ENCODE assay signal across 8 cellular contexts in the genomic region with DNA sequence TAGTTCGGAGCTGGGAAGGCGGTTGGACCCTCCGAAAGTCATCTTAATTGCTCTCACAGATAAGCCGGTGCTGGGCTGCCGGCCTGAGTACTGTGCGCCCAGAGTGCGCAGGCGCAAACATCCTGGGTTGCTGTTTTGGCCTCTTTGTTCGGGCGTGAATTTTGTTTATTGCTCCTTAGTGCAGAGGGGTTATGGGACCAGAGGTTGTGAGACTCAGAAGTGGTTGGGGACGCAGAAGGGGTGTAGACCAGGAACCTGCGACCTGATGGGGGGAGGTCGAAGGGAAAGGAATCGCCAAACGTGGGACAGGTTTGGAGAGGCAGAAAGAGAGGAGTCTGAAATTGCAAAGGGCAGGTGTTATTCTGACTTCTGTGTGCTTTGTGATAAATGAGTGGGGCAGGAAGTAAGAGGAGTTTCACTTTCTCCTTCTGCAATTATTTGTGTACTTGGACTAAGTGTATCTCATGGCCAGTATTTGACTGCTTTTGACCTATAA. TPM values are rescaled to one million over a fixed set of nuclear protein-coding genes. Genes with fewer than 3 reads are reported as not detected.
DNase-seq lines count a peak whose midpoint lies in the region; ATAC-seq, FAIRE-seq and TF ChIP-seq lines count a peak whose summit lies in the region.

No MANE protein-coding gene starts in this region.

- H3K4me1 ChIP-seq in breast epithelium: peaks cover 0 to 6% of the 10 kb centered on the region in 2 donors
- peaks cover 8% of the 10 kb centered on the region for H3K4me1 ChIP-seq in keratinocyte (ENCODE audit: control insufficient read depth, extremely low read depth, insufficient read depth, low read length)

- intact Hi-C loops in breast epithelium (cut with DNase I; ENCODE audit: low total_unique reads): no loop called here

- ATAC-seq in GM21723 (IDR thresholded peaks at IDR 0.05; ENCODE audit: unreplicated experiment): peak; percentile 55

- H3K36me3 ChIP-seq in breast epithelium (no peaks in the 10 kb centered on the region), keratinocyte (ENCODE audit: control insufficient read depth in 2 of 2, extremely low read depth in 1 of 2, insufficient read depth in 2 of 2, low read length in 2 of 2) (no peaks in the 10 kb centered on the region)

- dilution Hi-C loops in keratinocyte (cut with MboI; ENCODE audit: extremely low pct_ligation_motif_present, low sequenced_read_pairs): no loop called here

- H3K4me2 ChIP-seq in keratinocyte (ENCODE audit: control insufficient read depth, extremely low read depth, insufficient read depth, low read depth, low read length): peak overlapping the region; percentile 93

- H3K9me1 ChIP-seq in keratinocyte (ENCODE audit: control insufficient read depth, extremely low read depth, insufficient read depth, low read length): no peaks in the 10 kb centered on the region

- H3K9me3 ChIP-seq in breast epithelium: peaks cover 0 to 6% of the 10 kb centered on the region in 2 donors
- H3K9me3 ChIP-seq in keratinocyte (ENCODE audit: control insufficient read depth, low read depth, low read length): no peaks in the 10 kb centered on the region

- no peaks in the 10 kb centered on the region for H4K20me1 ChIP-seq in keratinocyte (ENCODE audit: control insufficient read depth, extremely low read depth, insufficient read depth, low read length)

- H3K27ac ChIP-seq in breast epithelium: peak overlapping the region; percentile 97
- H3K27ac ChIP-seq in keratinocyte (ENCODE audit: control insufficient read depth, insufficient read depth, low read length): peak overlapping the region; percentile 99

- TF ChIP-seq POLR2A in breast epithelium (IDR thresholded peaks at IDR 0.05): no peak

- peak overlapping the region; percentile 98 for H2AFZ ChIP-seq in keratinocyte (ENCODE audit: control insufficient read depth, low read length)

- no peak for FAIRE-seq in keratinocyte (lab: Jason Lieb, UNC)

- peak; percentile 94 for DNase-seq in ELR (ENCODE audit: low read depth)
- DNase-seq in Kasumi-1 (lab: John Stamatoyannopoulos, UW): peak; percentile 94 to 96
- peak; percentile 54 for DNase-seq in T follicular helper cell (ENCODE audit: low read depth)
- peak in 1 of 2 donors; percentile 68 for DNase-seq in breast epithelium (ENCODE audit: low spot score in 2 of 2)
- peak; percentile 75 for DNase-seq in keratinocyte (ENCODE audit: low read depth, low spot score)
- DNase-seq in stimulated activated CD4-positive, alpha-beta T cell treated with anti-CD3 and anti-CD28 coated beads, Interleukin-1b, Interleukin-23, amount 100 ng/mL, for 24 hours (ENCODE audit: low read depth in 4 of 4, low spot score in 1 of 4): peak; percentile 36 to 54 (median 44)
- no peak for DNase-seq in putamen (ENCODE audit: low spot score)

- H3K4me3 ChIP-seq in breast epithelium (peak overlapping the region; percentile 70 to 85 (median 78)), keratinocyte (ENCODE audit: control insufficient read depth in 2 of 3, extremely low read depth in 1 of 3, insufficient read depth in 2 of 3, low read depth in 1 of 3, low read length in 3 of 3) (peak overlapping the region; percentile 72 to 93 (median 79))

- H3K79me2 ChIP-seq in keratinocyte (ENCODE audit: control insufficient read depth, insufficient read depth, low read length): peaks cover 2% of the 10 kb centered on the region

- no peaks in the 10 kb centered on the region for H3K27me3 ChIP-seq in breast epithelium
- H3K27me3 ChIP-seq in keratinocyte (ENCODE audit: control insufficient read depth, extremely low read depth, insufficient read depth, low read length): no peaks in the 10 kb centered on the region

- H3K9ac ChIP-seq in keratinocyte (ENCODE audit: control insufficient read depth, extremely low read depth, insufficient read depth, low read length): peak overlapping the region; percentile 97

- TF ChIP-seq CTCF in breast epithelium (IDR thresholded peaks at IDR 0.05): no peak
- TF ChIP-seq CTCF in keratinocyte (optimal IDR thresholded peaks at IDR 0.05 in 1 of 3, IDR thresholded peaks at IDR 0.05 in 1 of 3, conservative IDR thresholded peaks at IDR 0.05 in 1 of 3; ENCODE audit: extremely low read depth in 1 of 3, insufficient read depth in 2 of 3, low read length in 3 of 3): no peak

RNA-seq across cellular contexts. Expression of gene ZNF566, which starts 0.6 kb away (rescaled TPM):
- 10 to 100 TPM; 10.2 to 14.7 (median 11.4) TPM for total RNA-seq in breast epithelium
- polyA plus RNA-seq in keratinocyte: 1.7 to 3.9 TPM (median 1.9 TPM) in 3 replicates
- 1.1 TPM for polyA plus RNA-seq in keratinocyte (2011; ENCODE audit: low read depth)
- 0.90 and 2.4 TPM in 2 replicates for polyA plus RNA-seq in keratinocyte (2011; cell fraction: cytosol; rRNA removed)
- polyA plus RNA-seq in keratinocyte (2011; cell fraction: nucleus; rRNA removed): 4.9 and 5.2 TPM in 2 replicates
- polyA plus RNA-seq in keratinocyte (2012; ENCODE audit: low replicate concordance): 2.0 and 3.2 TPM in 2 replicates
- polyA minus RNA-seq in keratinocyte: 3.4 to 7.0 TPM (median 4.3 TPM) in 3 replicates
- 1.3 TPM for polyA minus RNA-seq in keratinocyte (2011; cell fraction: cytosol; rRNA and poly(A)+ RNA removed)
- 1.6 and 5.5 TPM in 2 replicates for polyA minus RNA-seq in keratinocyte (2011; cell fraction: nucleus; rRNA and poly(A)+ RNA removed)

RNA-seq across cellular contexts. Expression of gene ZNF260, which starts 38.1 kb away (rescaled TPM):
- total RNA-seq in breast epithelium: 10 to 100 TPM in 2 of 3 donors, 1 to 10 TPM in 1; 9.1 to 35.6 (median 22.0) TPM
- 5.7 to 14.1 TPM (median 11.3 TPM) in 3 replicates for polyA plus RNA-seq in keratinocyte
- polyA plus RNA-seq in keratinocyte (2011; ENCODE audit: low read depth): 9.6 TPM
- polyA plus RNA-seq in keratinocyte (2011; cell fraction: cytosol; rRNA removed): 4.2 and 8.4 TPM in 2 replicates
- 9.0 and 12.1 TPM in 2 replicates for polyA plus RNA-seq in keratinocyte (2011; cell fraction: nucleus; rRNA removed)
- polyA plus RNA-seq in keratinocyte (2012; ENCODE audit: low replicate concordance): 8.5 and 11.3 TPM in 2 replicates
- 3.2 to 16.0 TPM (median 16.0 TPM) in 3 replicates for polyA minus RNA-seq in keratinocyte
- polyA minus RNA-seq in keratinocyte (2011; cell fraction: cytosol; rRNA and poly(A)+ RNA removed): 32.4 TPM
- polyA minus RNA-seq in keratinocyte (2011; cell fraction: nucleus; rRNA and poly(A)+ RNA removed): 20.6 and 33.7 TPM in 2 replicates
